ENCODE assay signal across 13 cellular contexts in the genomic region with DNA sequence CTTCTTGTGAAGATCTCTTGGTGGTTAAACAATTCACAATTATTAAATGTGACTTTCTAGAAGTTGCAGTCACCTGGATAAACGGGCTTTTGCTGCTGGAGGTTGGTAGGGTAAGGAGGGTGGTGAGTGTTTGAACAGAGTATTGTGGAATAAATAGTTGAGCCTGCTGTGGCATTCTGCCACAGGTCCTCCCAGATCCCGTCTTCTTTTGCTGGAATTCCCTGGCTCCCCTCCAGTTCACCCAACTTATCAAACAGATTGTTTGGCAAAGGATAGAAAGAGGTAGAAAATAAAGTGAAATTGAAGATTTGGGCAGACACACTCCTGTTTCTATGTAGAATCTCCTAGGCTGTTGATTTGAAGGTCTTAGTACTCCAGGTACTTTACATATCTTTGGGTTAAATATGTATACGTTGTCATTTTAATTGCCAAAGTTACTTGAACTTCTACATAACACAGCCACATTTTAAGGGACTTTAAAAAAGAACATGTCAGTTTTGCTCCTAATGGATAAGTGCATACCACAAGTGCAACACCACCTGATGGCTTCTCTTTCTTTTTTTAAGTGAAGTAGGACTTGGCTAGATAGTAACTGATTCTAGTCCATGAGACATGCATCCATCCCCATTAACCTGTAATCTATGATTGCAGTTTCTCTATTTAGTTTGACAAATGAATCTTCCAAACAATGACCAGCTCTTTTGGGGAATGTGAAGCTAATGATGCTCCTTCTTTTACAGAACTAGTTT.
DNase-seq lines count a peak whose midpoint lies in the region; ATAC-seq, FAIRE-seq and TF ChIP-seq lines count a peak whose summit lies in the region.
"Had no signal": no experiment of that assay in that cellular context is flagged by ENCODE, and none has a peak within 500 bp of the region (broad histone marks: within the 10 kb centered on the region; RNA-seq: fewer than 3 reads in every experiment).

No MANE protein-coding gene starts in this region.

- no peak overlapping the region for H2AFZ ChIP-seq in keratinocyte (ENCODE audit: control insufficient read depth, low read length)

- H3K79me2 ChIP-seq in keratinocyte (ENCODE audit: control insufficient read depth, insufficient read depth, low read length): no peaks in the 10 kb centered on the region

- no peaks in the 10 kb centered on the region for H3K9me3 Mint-ChIP-seq in activated naive CD4-positive, alpha-beta T cell treated with anti-CD3 and anti-CD28 coated beads, Interleukin-2, amount 50 U/mL, for 72 hours

- H3K9ac ChIP-seq in adipocyte (ENCODE audit: low read length): no peak overlapping the region
- no peak overlapping the region for H3K9ac ChIP-seq in keratinocyte (ENCODE audit: control insufficient read depth, extremely low read depth, insufficient read depth, low read length)

- no peak overlapping the region for H3K27ac ChIP-seq in keratinocyte (ENCODE audit: control insufficient read depth, insufficient read depth, low read length)
- H3K27ac ChIP-seq in upper lobe of left lung: no peak overlapping the region
- H3K27ac ChIP-seq in small intestine (ENCODE audit: low read depth in 1 of 2, low read length in 1 of 2): no peak overlapping the region

- dilution Hi-C loops in keratinocyte (cut with MboI; ENCODE audit: extremely low pct_ligation_motif_present, low sequenced_read_pairs): no loop called here

- H3K4me1 ChIP-seq in adipocyte (ENCODE audit: control insufficient read depth, insufficient read depth, low read length): peaks cover 34% of the 10 kb centered on the region
- H3K4me1 ChIP-seq in keratinocyte (ENCODE audit: control insufficient read depth, extremely low read depth, insufficient read depth, low read length): peaks cover 6% of the 10 kb centered on the region
- H3K4me1 ChIP-seq in upper lobe of left lung: peaks cover 11 to 23% (median 16%) of the 10 kb centered on the region in 4 donors
- peaks cover 0 to 5% of the 10 kb centered on the region in 2 donors for H3K4me1 ChIP-seq in small intestine (ENCODE audit: control insufficient read depth in 2 of 2, insufficient read depth in 1 of 2, low read depth in 1 of 2, low read length in 1 of 2)

- FAIRE-seq in keratinocyte (lab: Jason Lieb, UNC) (peak; percentile 9), small intestine (lab: Jason Lieb, UNC) (no peak)
- FAIRE-seq: A204.1 had no signal

- TF ChIP-seq EP300 in upper lobe of left lung (IDR thresholded peaks at IDR 0.05): no peak

- peaks cover 0 to 4% of the 10 kb centered on the region in 2 donors for H3K36me3 Mint-ChIP-seq in activated naive CD4-positive, alpha-beta T cell treated with anti-CD3 and anti-CD28 coated beads, Interleukin-2, amount 50 U/mL, for 72 hours

- peak; percentile 34 for DNase-seq in NCI-H2107 treated with DMSO at 0.1 percent for 48 hours (lab: John Stamatoyannopoulos, UW; ENCODE audit: unreplicated experiment)
- DNase-seq in NCI-H2107 (lab: John Stamatoyannopoulos, UW): no peak
- DNase-seq in adipocyte (ENCODE audit: low read depth): peak; percentile 14
- no peak for DNase-seq in keratinocyte (ENCODE audit: low read depth, low spot score)
- DNase-seq in upper lobe of left lung: peak in 1 of 2 donors; percentile 24
- DNase-seq in small intestine: no peak
- no peak for DNase-seq in NCI-H146 treated with DMSO at 0.1 percent for 48 hours (lab: John Stamatoyannopoulos, UW; ENCODE audit: unreplicated experiment)
- no peak for DNase-seq in activated naive CD4-positive, alpha-beta T cell treated with anti-CD3 and anti-CD28 coated beads, Interleukin-2, amount 50 U/mL, for 72 hours (ENCODE audit: low spot score in 2 of 2)
- DNase-seq: head of caudate nucleus; naive thymus-derived CD8-positive, alpha-beta T cell; T-helper 1 cell had no signal

- H3K9me1 ChIP-seq in keratinocyte (ENCODE audit: control insufficient read depth, extremely low read depth, insufficient read depth, low read length): no peaks in the 10 kb centered on the region

- H3K9me3 ChIP-seq in adipocyte (ENCODE audit: control insufficient read depth, low read length) (no peaks in the 10 kb centered on the region), keratinocyte (ENCODE audit: control insufficient read depth, low read depth, low read length) (no peaks in the 10 kb centered on the region), upper lobe of left lung (no peaks in the 10 kb centered on the region), small intestine (ENCODE audit: control insufficient read depth, low read depth) (no peaks in the 10 kb centered on the region)
- H3K9me3 ChIP-seq: suprapubic skin had no signal

- WGBS in upper lobe of left lung, 2 donors: 33 to 39% methylated on average over 3 of the region's 3 CpGs
- 27 to 35% (median 29%) methylated on average over 3 of the region's 3 CpGs for WGBS in small intestine, 3 donors

- H3K36me3 ChIP-seq in adipocyte (ENCODE audit: control insufficient read depth, insufficient read depth, low read length, severe bottlenecking) (no peaks in the 10 kb centered on the region), keratinocyte (ENCODE audit: control insufficient read depth in 2 of 2, extremely low read depth in 1 of 2, insufficient read depth in 2 of 2, low read length in 2 of 2) (no peaks in the 10 kb centered on the region), upper lobe of left lung (no peaks in the 10 kb centered on the region), small intestine (ENCODE audit: control insufficient read depth in 2 of 2, insufficient read depth in 2 of 2, low read length in 2 of 2) (no peaks in the 10 kb centered on the region)
- H3K36me3 ChIP-seq: suprapubic skin had no signal

- H3K27me3 ChIP-seq in adipocyte (replicated peaks; ENCODE audit: control insufficient read depth, insufficient read depth, low read length) (no peaks in the 10 kb centered on the region), keratinocyte (ENCODE audit: control insufficient read depth, extremely low read depth, insufficient read depth, low read length) (no peaks in the 10 kb centered on the region), upper lobe of left lung (no peaks in the 10 kb centered on the region), small intestine (ENCODE audit: control insufficient read depth in 2 of 2, insufficient read depth in 2 of 2, low read length in 2 of 2) (no peaks in the 10 kb centered on the region)
- H3K27me3 ChIP-seq: suprapubic skin had no signal

- no peak overlapping the region for H3K4me2 ChIP-seq in keratinocyte (ENCODE audit: control insufficient read depth, extremely low read depth, insufficient read depth, low read depth, low read length)

- no peak for TF ChIP-seq POLR2A in upper lobe of left lung (IDR thresholded peaks at IDR 0.05)

- H4K20me1 ChIP-seq in keratinocyte (ENCODE audit: control insufficient read depth, extremely low read depth, insufficient read depth, low read length): no peaks in the 10 kb centered on the region

- TF ChIP-seq CTCF in keratinocyte (optimal IDR thresholded peaks at IDR 0.05 in 1 of 3, IDR thresholded peaks at IDR 0.05 in 1 of 3, conservative IDR thresholded peaks at IDR 0.05 in 1 of 3; ENCODE audit: extremely low read depth in 1 of 3, insufficient read depth in 2 of 3, low read length in 3 of 3) (no peak), upper lobe of left lung (IDR thresholded peaks at IDR 0.05) (no peak)

- no peak overlapping the region for H3K27ac Mint-ChIP-seq in activated naive CD4-positive, alpha-beta T cell treated with anti-CD3 and anti-CD28 coated beads, Interleukin-2, amount 50 U/mL, for 72 hours
- H3K27ac Mint-ChIP-seq: naive thymus-derived CD8-positive, alpha-beta T cell had no signal

- peak overlapping the region; percentile 47 for H3K4me3 ChIP-seq in adipocyte (ENCODE audit: low read length)
- no peak overlapping the region for H3K4me3 ChIP-seq in keratinocyte (ENCODE audit: control insufficient read depth in 2 of 3, extremely low read depth in 1 of 3, insufficient read depth in 2 of 3, low read depth in 1 of 3, low read length in 3 of 3)
- no peak overlapping the region for H3K4me3 ChIP-seq in upper lobe of left lung
- H3K4me3 ChIP-seq in small intestine (ENCODE audit: low read depth in 1 of 2, low read length in 2 of 2): no peak overlapping the region

- ATAC-seq in upper lobe of left lung (ENCODE audit: low FRiP score in 2 of 2): peak; percentile 45 to 51
- no peak for ATAC-seq in activated naive CD4-positive, alpha-beta T cell treated with anti-CD3 and anti-CD28 coated beads, Interleukin-2, amount 50 U/mL, for 72 hours
- ATAC-seq: naive thymus-derived CD8-positive, alpha-beta T cell had no signal

Comparison
In these comparisons a context has a peak if more than half of its experiments do, and no peak if none do; other contexts are left out.
1. DNase-seq: peak in NCI-H2107 treated with DMSO at 0.1 percent for 48 hours (single experiment) and adipocyte (single experiment); none in NCI-H2107 (single experiment), keratinocyte (single experiment), small intestine (single experiment), NCI-H146 treated with DMSO at 0.1 percent for 48 hours (single experiment) and activated naive CD4-positive, alpha-beta T cell treated with anti-CD3 and anti-CD28 coated beads, Interleukin-2, amount 50 U/mL, for 72 hours (0 of 2).
2. ATAC-seq: peak in upper lobe of left lung (2 of 2); none in activated naive CD4-positive, alpha-beta T cell treated with anti-CD3 and anti-CD28 coated beads, Interleukin-2, amount 50 U/mL, for 72 hours (0 of 2).